2 cellular contexts compared by ENCODE assay signal in genomic region chr15:88029696-88030095, GRCh38.
TF ChIP-seq lines count a peak whose summit lies in the region.

No MANE protein-coding gene starts in this region.

TF ChIP-seq in SK-N-SH, 30 proteins besides CTCF, POLR2A, EP300 and RAD21 (continued from another document):
- TF ChIP-seq POLR2AphosphoS5 (IDR thresholded peaks at IDR 0.05; ENCODE audit: low read depth, low read length), result no peak
- TF ChIP-seq YY1 (IDR thresholded peaks at IDR 0.05; ENCODE audit: low read depth), result no peak
- no peak for TF ChIP-seq PBX3 (IDR thresholded peaks at IDR 0.05)
- TF ChIP-seq REST (IDR thresholded peaks at IDR 0.05; ENCODE audit: low read depth, low read length), result no peak
- no peak for TF ChIP-seq CHD2 (IDR thresholded peaks at IDR 0.05; ENCODE audit: low read length, partially characterized antibody)
TF ChIP-seq in SK-N-SH: peak in this region for 0.

TF ChIP-seq in SK-N-SH treated with all-trans-retinoic acid at 6 μM for 48 hours, 23 proteins besides CTCF, POLR2A, EP300 and RAD21 (continued from another document):
- TF ChIP-seq ZNF70 (CRISPR knock-in tag; IDR thresholded peaks at IDR 0.05) (no peak), POU6F1 (CRISPR knock-in tag; IDR thresholded peaks at IDR 0.05; ENCODE audit: borderline replicate concordance, low read depth) (no peak), OSR1 (CRISPR knock-in tag; IDR thresholded peaks at IDR 0.05) (no peak), TOX (CRISPR knock-in tag; IDR thresholded peaks at IDR 0.05; ENCODE audit: borderline replicate concordance) (no peak), ZFP30 (CRISPR knock-in tag; IDR thresholded peaks at IDR 0.05) (no peak), ZNF8 (CRISPR knock-in tag; IDR thresholded peaks at IDR 0.05) (no peak), CSDC2 (CRISPR knock-in tag; IDR thresholded peaks at IDR 0.05) (no peak)
